In the genomic region with DNA sequence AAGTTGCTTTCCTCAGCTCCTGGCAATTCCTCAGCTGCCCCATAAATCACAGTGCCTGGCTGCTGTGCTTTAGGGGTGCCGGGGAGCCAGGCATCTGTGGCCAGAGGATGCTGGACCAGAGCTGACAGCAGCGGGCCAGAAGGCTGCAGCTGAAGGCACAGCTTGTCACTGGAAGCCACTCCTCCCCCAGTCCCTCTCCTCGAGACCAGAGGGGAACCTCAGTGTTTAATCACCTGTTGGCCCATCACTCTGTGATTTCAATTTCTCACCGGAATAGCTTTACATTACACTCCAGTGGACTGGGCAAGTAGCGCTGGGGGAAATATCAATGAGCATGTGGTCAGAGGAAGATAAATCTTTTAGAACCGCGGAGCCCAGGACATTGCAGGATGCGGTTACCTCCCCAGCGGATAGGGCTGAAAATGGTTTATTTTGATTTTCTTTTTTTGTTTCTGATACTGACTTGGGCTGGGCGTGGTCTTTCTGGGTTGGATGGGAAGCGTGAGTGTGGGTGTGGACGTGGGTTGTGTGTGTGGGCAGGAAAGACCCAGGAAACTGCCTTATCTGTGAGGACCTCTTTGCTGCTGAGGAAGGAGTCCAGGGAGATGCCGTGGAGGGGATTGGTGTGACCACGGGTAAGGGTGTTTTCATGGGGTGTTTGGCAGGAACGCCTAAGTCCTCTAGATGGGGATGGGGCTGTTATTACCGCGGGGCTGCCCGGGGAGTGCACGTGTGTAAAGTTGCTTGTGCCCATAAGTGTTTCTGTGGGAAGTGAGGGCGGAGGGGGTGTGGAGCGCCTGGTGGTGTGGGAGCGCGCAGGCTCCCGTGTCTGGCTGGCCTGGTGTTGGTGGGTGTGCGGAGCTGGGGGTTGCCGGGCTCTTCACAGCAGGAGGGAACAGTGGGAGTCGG, we compare ENCODE assay signal across 11 cellular contexts. TPM values are rescaled to one million over a fixed set of nuclear protein-coding genes. Genes with fewer than 3 reads are reported as not detected.
DNase-seq lines count a peak whose midpoint lies in the region; ATAC-seq and TF ChIP-seq lines count a peak whose summit lies in the region.
"Had no signal": no experiment of that assay in that cellular context is flagged by ENCODE, and none has a peak within 500 bp of the region (broad histone marks: within the 10 kb centered on the region; RNA-seq: fewer than 3 reads in every experiment).

No MANE protein-coding gene starts in this region.

- DNase-seq in NCI-H748 (lab: John Stamatoyannopoulos, UW; ENCODE audit: unreplicated experiment) (peak; percentile 27), NCI-H748 treated with DMSO at 0.1 percent for 48 hours (lab: John Stamatoyannopoulos, UW) (no peak), M059J (ENCODE audit: low read depth) (peak; percentile 80), mesenchymal stem cell (no peak), coronary artery (ENCODE audit: low spot score) (no peak), iPS-NIHi11 (ENCODE audit: low spot score) (no peak)
- DNase-seq in activated effector memory CD4-positive, alpha-beta T cell treated with Interleukin-2 at 50 U/mL for 16 hours = peak; percentile 24
- DNase-seq: cerebellar nuclear complex, mammary epithelial cell, NCI-H187 treated with DMSO at 0.1 percent for 48 hours had no signal

- no peak for ATAC-seq in GM18861 (IDR thresholded peaks at IDR 0.05; ENCODE audit: unreplicated experiment)

- no peak overlapping the region for H3K23ac ChIP-seq in mesenchymal stem cell (ENCODE audit: low read length in 2 of 2)

- H3K18ac ChIP-seq in mesenchymal stem cell (ENCODE audit: low read depth in 1 of 2, low read length in 2 of 2) = no peak overlapping the region

- no peak for TF ChIP-seq CTCF in coronary artery (IDR thresholded peaks at IDR 0.05)

- no peak overlapping the region for H2BK120ac ChIP-seq in mesenchymal stem cell (ENCODE audit: low read depth, low read length)

- H4K91ac ChIP-seq in mesenchymal stem cell (ENCODE audit: low read length) = no peak overlapping the region

- H3K36me3 ChIP-seq in mesenchymal stem cell (ENCODE audit: control insufficient read depth in 1 of 2, insufficient read depth in 2 of 2, low read depth in 1 of 2, low read length in 2 of 2) = no peaks in the 10 kb centered on the region

- no peak overlapping the region for H2BK15ac ChIP-seq in mesenchymal stem cell (ENCODE audit: low read depth, poor library complexity, severe bottlenecking)

- H2BK12ac ChIP-seq in mesenchymal stem cell (ENCODE audit: low read length in 2 of 2) = no peak overlapping the region

- peak overlapping the region; percentile 14 for H3K4me2 ChIP-seq in mesenchymal stem cell (ENCODE audit: low read length, poor library complexity, severe bottlenecking)

- H3K79me1 ChIP-seq in mesenchymal stem cell (replicated peaks; ENCODE audit: low read length, poor library complexity, severe bottlenecking) = peaks cover 16% of the 10 kb centered on the region

- peak overlapping the region in 1 of 2 experiments; percentile 58 for H3K4me3 ChIP-seq in mesenchymal stem cell (ENCODE audit: insufficient read depth in 1 of 2, low read depth in 1 of 2, low read length in 2 of 2)
- H3K4me3 ChIP-seq in coronary artery = no peak overlapping the region

- no peak overlapping the region for H2AFZ ChIP-seq in mesenchymal stem cell (ENCODE audit: low read depth, low read length)

- WGBS in mesenchymal stem cell = 79% methylated on average over 26 of the region's 27 CpGs

- peak overlapping the region; percentile 16 for H2AK5ac ChIP-seq in mesenchymal stem cell (ENCODE audit: low read length, severe bottlenecking)

- no peak overlapping the region for H2BK5ac ChIP-seq in mesenchymal stem cell (ENCODE audit: low read depth, low read length, poor library complexity, severe bottlenecking)

- H3K27ac ChIP-seq in mesenchymal stem cell (ENCODE audit: low read length, poor library complexity, severe bottlenecking) = no peak overlapping the region
- H3K27ac ChIP-seq in coronary artery = no peak overlapping the region

- H3K9me3 ChIP-seq in mesenchymal stem cell (ENCODE audit: control insufficient read depth, low read length) = no peaks in the 10 kb centered on the region

- no peak overlapping the region for H4K8ac ChIP-seq in mesenchymal stem cell (ENCODE audit: low read length)

- H3K4me1 ChIP-seq in mesenchymal stem cell (ENCODE audit: control insufficient read depth, insufficient read depth, low read depth, low read length) = peaks cover 47% of the 10 kb centered on the region

- H3K27me3 ChIP-seq in mesenchymal stem cell (ENCODE audit: control insufficient read depth in 1 of 2, insufficient read depth in 1 of 2, low read length in 2 of 2) = peaks cover 0 to 11% of the 10 kb centered on the region in 2 experiments

- no peak overlapping the region for H3K4ac ChIP-seq in mesenchymal stem cell (ENCODE audit: low read depth in 1 of 2, low read length in 2 of 2)

- no peak overlapping the region for H3K14ac ChIP-seq in mesenchymal stem cell (ENCODE audit: low read length in 2 of 2)

- H3K9ac ChIP-seq in mesenchymal stem cell (ENCODE audit: low read length) = no peak overlapping the region

RNA-seq across cellular contexts. Expression of gene DAGLA, which starts 4.0 kb away (rescaled TPM):
- 1.4 and 3.3 TPM in 2 replicates for total RNA-seq in M059J (2014; rRNA removed; shearing (Covaris generic))
- 2.0 TPM for polyA plus RNA-seq in mesenchymal stem cell (2013, experiment 1 of 2)
- polyA plus RNA-seq in mesenchymal stem cell (2013, experiment 2 of 2) = 2.1 TPM

Comparison
In these comparisons a context has a peak if more than half of its experiments do, and no peak if none do; other contexts are left out.
1. DNase-seq: peak in NCI-H748 (single experiment), M059J (single experiment) and activated effector memory CD4-positive, alpha-beta T cell treated with Interleukin-2 at 50 U/mL for 16 hours (single experiment); none in NCI-H748 treated with DMSO at 0.1 percent for 48 hours (single experiment), mesenchymal stem cell (single experiment), coronary artery (single experiment) and iPS-NIHi11 (single experiment).